In the genomic region with DNA sequence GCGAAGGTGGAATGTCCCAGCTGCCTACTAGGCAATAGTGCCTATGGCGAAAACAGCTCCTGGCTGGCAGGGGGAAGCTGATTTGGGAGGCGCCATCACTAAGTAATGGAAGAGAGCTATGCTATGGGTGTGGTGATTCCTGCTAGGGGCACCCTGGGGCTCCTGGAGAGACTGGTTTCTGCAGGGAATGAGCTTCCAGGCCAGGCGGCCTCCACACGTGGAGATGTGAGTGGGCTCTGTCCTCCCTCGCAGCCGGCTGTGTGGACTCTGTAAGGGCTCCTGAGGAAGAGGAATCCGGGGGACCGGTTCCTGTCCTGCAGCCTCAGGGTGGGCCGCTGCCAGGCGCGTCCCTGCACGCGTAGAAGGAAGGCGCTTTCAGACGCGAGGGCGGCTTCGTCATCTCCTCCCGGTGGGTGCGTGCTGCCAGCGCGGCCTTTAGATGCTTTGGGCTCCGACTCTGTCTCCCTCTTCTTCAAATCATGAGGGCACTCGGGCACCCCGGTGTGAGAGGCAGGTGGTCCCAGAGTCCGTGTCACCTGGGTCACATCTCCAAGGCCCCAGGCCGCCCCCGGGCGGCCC, we compare ENCODE assay signal across 8 cellular contexts.
A peak's percentile ranks its signal among the peaks of the same experiment; 100 is the strongest.
DNase-seq lines count a peak whose midpoint lies in the region; ATAC-seq and TF ChIP-seq lines count a peak whose summit lies in the region.

No MANE protein-coding gene starts in this region.

- no peaks in the 10 kb centered on the region for H3K36me3 ChIP-seq in KMS-11 (ENCODE audit: insufficient read depth)

- no peaks in the 10 kb centered on the region for H3K27me3 ChIP-seq in KMS-11 (ENCODE audit: insufficient read depth, low read depth)

- H3K27me3 Mint-ChIP-seq in activated naive CD8-positive, alpha-beta T cell treated with anti-CD3 and anti-CD28 coated beads, Interleukin-2, amount 50 U/mL, for 24 hours, result peaks cover 19% of the 10 kb centered on the region

- no peak overlapping the region for H3K27ac Mint-ChIP-seq in activated naive CD8-positive, alpha-beta T cell treated with anti-CD3 and anti-CD28 coated beads, Interleukin-2, amount 50 U/mL, for 24 hours

- H4K20me1 ChIP-seq in KMS-11 (ENCODE audit: insufficient read depth), result no peaks in the 10 kb centered on the region

- no peak for TF ChIP-seq CTCF in KMS-11 (conservative IDR thresholded peaks at IDR 0.05; ENCODE audit: low read depth, low read length)

- no peaks in the 10 kb centered on the region for H3K4me1 ChIP-seq in KMS-11 (ENCODE audit: low read depth, poor library complexity, severe bottlenecking)

- H3K4me1 Mint-ChIP-seq in activated naive CD8-positive, alpha-beta T cell treated with anti-CD3 and anti-CD28 coated beads, Interleukin-2, amount 50 U/mL, for 24 hours, result peaks cover 11% of the 10 kb centered on the region

- peak; percentile 17 for ATAC-seq in activated naive CD8-positive, alpha-beta T cell treated with anti-CD3 and anti-CD28 coated beads, Interleukin-2, amount 50 U/mL, for 24 hours

- peak overlapping the region; percentile 73; the same call in 1 of the 2 replicates for H3K4me2 ChIP-seq in KMS-11

- H3K36me3 Mint-ChIP-seq in activated naive CD8-positive, alpha-beta T cell treated with anti-CD3 and anti-CD28 coated beads, Interleukin-2, amount 50 U/mL, for 24 hours (ENCODE audit: low read depth), result no peaks in the 10 kb centered on the region

- no peak overlapping the region for H3K4me3 ChIP-seq in KMS-11 (IDR thresholded peaks at IDR 0.05; ENCODE audit: insufficient read depth, low read depth, low read length)

- no peak overlapping the region for H3K27ac ChIP-seq in KMS-11

- H3K9ac ChIP-seq in KMS-11, result no peak overlapping the region

- H3K79me2 ChIP-seq in KMS-11 (ENCODE audit: insufficient read depth, low read depth), result no peaks in the 10 kb centered on the region

- no peaks in the 10 kb centered on the region for H3K9me3 Mint-ChIP-seq in activated naive CD8-positive, alpha-beta T cell treated with anti-CD3 and anti-CD28 coated beads, Interleukin-2, amount 50 U/mL, for 24 hours

- H2AFZ ChIP-seq in KMS-11 (ENCODE audit: low read depth), result peak overlapping the region; percentile 100

- H3K4me3 Mint-ChIP-seq in activated naive CD8-positive, alpha-beta T cell treated with anti-CD3 and anti-CD28 coated beads, Interleukin-2, amount 50 U/mL, for 24 hours, result peak overlapping the region; percentile 38

- peak; percentile 75 for DNase-seq in DMS53 (lab: John Stamatoyannopoulos, UW)
- DNase-seq in activated naive CD8-positive, alpha-beta T cell treated with anti-CD3 and anti-CD28 coated beads, Interleukin-2, amount 50 U/mL, for 24 hours, result peak; percentile 46
- peak; percentile 62 for DNase-seq in iPS-NIHi7 (ENCODE audit: extremely low spot score)
- DNase-seq in stimulated activated CD4-positive, alpha-beta T cell treated with anti-CD3 and anti-CD28 coated beads, Interleukin-2, amount 100 ng/mL, for 24 hours, result peak; percentile 27 to 49
- no peak for DNase-seq in NK-92 treated with Interleukin-12 subunit alpha and Interleukin-12 subunit beta, amount 100 ng/mL, for 24 hours (lab: John Stamatoyannopoulos, UW)
- no peak for DNase-seq in NCI-H82 (lab: John Stamatoyannopoulos, UW)
- no peak for DNase-seq in middle frontal gyrus (ENCODE audit: extremely low spot score, low spot score)

Comparison
In these comparisons a context has a peak if more than half of its experiments do, and no peak if none do; other contexts are left out.
1. DNase-seq: peak in DMS53 (single experiment), activated naive CD8-positive, alpha-beta T cell treated with anti-CD3 and anti-CD28 coated beads, Interleukin-2, amount 50 U/mL, for 24 hours (single experiment), iPS-NIHi7 (single experiment) and stimulated activated CD4-positive, alpha-beta T cell treated with anti-CD3 and anti-CD28 coated beads, Interleukin-2, amount 100 ng/mL, for 24 hours (2 of 2); none in NK-92 treated with Interleukin-12 subunit alpha and Interleukin-12 subunit beta, amount 100 ng/mL, for 24 hours (single experiment), NCI-H82 (single experiment) and middle frontal gyrus (single experiment).